8 cellular contexts compared by ENCODE assay signal in the genomic region with DNA sequence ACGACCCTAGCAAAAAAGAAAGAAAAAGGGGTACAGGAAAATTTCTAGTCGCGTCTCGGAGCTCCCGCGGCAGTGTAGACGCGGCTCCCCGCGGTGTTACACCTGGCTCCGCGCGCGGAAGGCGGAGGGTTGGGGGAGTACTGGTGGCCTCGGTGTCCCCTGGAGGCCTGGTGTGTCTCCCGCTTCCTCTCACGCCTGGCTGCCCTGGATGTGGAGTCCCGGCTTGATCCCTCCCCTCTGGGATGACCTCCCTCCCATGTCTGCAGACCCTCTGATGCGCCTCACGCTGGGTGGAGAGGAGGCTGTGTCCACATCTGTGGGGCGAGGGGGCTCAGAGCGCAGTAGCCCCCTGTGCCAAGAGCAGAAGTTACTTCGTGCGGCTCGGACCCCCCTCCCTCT. TPM values are rescaled to one million over a fixed set of nuclear protein-coding genes. Genes with fewer than 3 reads are reported as not detected.
DNase-seq lines count a peak whose midpoint lies in the region; ATAC-seq lines count a peak whose summit lies in the region.

No MANE protein-coding gene starts in this region.

- peak overlapping the region; percentile 59 to 73 (median 68) for H3K4me3 Mint-ChIP-seq in immature natural killer cell
- H3K4me3 Mint-ChIP-seq in stimulated activated naive CD8-positive, alpha-beta T cell treated with anti-CD3 and anti-CD28 coated beads, Interleukin-15, Interleukin-2, amounts not matched to agents 100 ng/mL and 50 ng/mL, for 24 hours, result peak overlapping the region; percentile 79

- peak; percentile 38 for DNase-seq in activated T-cell treated with anti-CD3 and anti-CD28 coated beads, Interleukin-2, amount 50 U/mL, for 1 hour
- DNase-seq in activated T-cell treated with anti-CD3 and anti-CD28 coated beads for 4 hours (no peak), immature natural killer cell (no peak), 8988T (no peak)
- DNase-seq in activated CD8-positive, alpha-beta memory T cell treated with anti-CD3 and anti-CD28 coated beads for 24 hours, result peak; percentile 66

- H3K27me3 Mint-ChIP-seq in immature natural killer cell (ENCODE audit: low read depth in 3 of 3), result peaks cover 22 to 33% (median 22%) of the 10 kb centered on the region in 3 donors
- H3K27me3 Mint-ChIP-seq in stimulated activated naive CD8-positive, alpha-beta T cell treated with anti-CD3 and anti-CD28 coated beads, Interleukin-15, Interleukin-2, amounts not matched to agents 100 ng/mL and 50 ng/mL, for 24 hours, result peaks cover 36% of the 10 kb centered on the region

- peaks cover 0 to 3% (median 3%) of the 10 kb centered on the region in 3 donors for H3K36me3 Mint-ChIP-seq in immature natural killer cell
- H3K36me3 Mint-ChIP-seq in stimulated activated naive CD8-positive, alpha-beta T cell treated with anti-CD3 and anti-CD28 coated beads, Interleukin-15, Interleukin-2, amounts not matched to agents 100 ng/mL and 50 ng/mL, for 24 hours (ENCODE audit: low read depth), result no peaks in the 10 kb centered on the region

- peaks cover 0 to 7% (median 2%) of the 10 kb centered on the region in 6 donors for H3K9me3 Mint-ChIP-seq in immature natural killer cell
- H3K9me3 Mint-ChIP-seq in stimulated activated naive CD8-positive, alpha-beta T cell treated with anti-CD3 and anti-CD28 coated beads, Interleukin-15, Interleukin-2, amounts not matched to agents 100 ng/mL and 50 ng/mL, for 24 hours, result peaks cover 4% of the 10 kb centered on the region

- H3K27ac Mint-ChIP-seq in immature natural killer cell, result no peak overlapping the region
- H3K27ac Mint-ChIP-seq in stimulated activated naive CD8-positive, alpha-beta T cell treated with anti-CD3 and anti-CD28 coated beads, Interleukin-15, Interleukin-2, amounts not matched to agents 100 ng/mL and 50 ng/mL, for 24 hours, result no peak overlapping the region

- ATAC-seq in GM18858 (IDR thresholded peaks at IDR 0.05; ENCODE audit: unreplicated experiment) (no peak), HG02759 (IDR thresholded peaks at IDR 0.05; ENCODE audit: unreplicated experiment) (no peak)

- H3K4me1 Mint-ChIP-seq in immature natural killer cell, result peaks cover 14 to 20% of the 10 kb centered on the region in 2 donors
- peaks cover 12% of the 10 kb centered on the region for H3K4me1 Mint-ChIP-seq in stimulated activated naive CD8-positive, alpha-beta T cell treated with anti-CD3 and anti-CD28 coated beads, Interleukin-15, Interleukin-2, amounts not matched to agents 100 ng/mL and 50 ng/mL, for 24 hours (ENCODE audit: low read depth)

RNA-seq across cellular contexts. Expression of a gene that starts 1.2 kb away (rescaled TPM):
- polyA plus RNA-seq in immature natural killer cell, result 1 to 10 TPM in 1 of 3 donors, under 1 TPM in 1, not detected in 1; 0.20 to 1.1 TPM

Comparison
In these comparisons a context has a peak if more than half of its experiments do, and no peak if none do; other contexts are left out.
1. DNase-seq: peak in activated T-cell treated with anti-CD3 and anti-CD28 coated beads, Interleukin-2, amount 50 U/mL, for 1 hour (single experiment) and activated CD8-positive, alpha-beta memory T cell treated with anti-CD3 and anti-CD28 coated beads for 24 hours (single experiment); none in activated T-cell treated with anti-CD3 and anti-CD28 coated beads for 4 hours (single experiment), immature natural killer cell (0 of 3) and 8988T (single experiment).